Comparison of ENCODE assay signal across 8 cellular contexts in the genomic region with DNA sequence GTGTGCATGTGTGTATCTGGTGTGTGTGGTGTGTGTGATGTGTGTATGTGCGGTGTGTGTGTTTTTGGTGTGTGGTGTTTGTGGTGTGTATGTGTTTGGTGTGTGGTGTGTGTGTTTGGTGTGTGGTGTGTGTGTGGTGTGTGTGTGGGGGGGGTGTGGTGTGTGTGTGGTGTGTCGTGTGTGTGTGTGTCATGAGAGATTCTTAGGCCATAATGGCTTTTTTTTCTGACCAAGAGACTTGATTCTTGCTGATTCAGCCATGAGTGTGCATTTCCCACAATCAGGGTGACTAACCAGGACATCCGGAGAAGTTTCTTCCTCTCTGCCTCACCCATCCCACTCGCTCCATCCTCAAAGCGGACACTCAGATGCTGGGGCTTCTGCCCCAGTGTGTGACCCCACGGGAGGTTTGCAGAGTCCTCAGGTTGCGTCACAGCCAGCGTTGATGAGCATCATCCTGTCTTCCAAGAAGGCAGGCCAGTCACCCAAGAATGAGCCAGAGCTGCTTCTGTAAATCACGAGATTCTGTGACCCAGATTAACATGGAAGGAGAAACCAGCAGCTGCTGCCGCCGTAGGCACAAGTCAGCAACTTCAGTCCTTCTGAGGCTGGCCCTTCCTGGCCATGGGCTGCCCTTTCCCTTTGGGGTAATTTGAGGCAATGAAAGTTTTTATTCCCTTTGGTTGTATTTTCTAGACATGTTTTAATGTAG. TPM values are rescaled to one million over a fixed set of nuclear protein-coding genes. Genes with fewer than 3 reads are reported as not detected.
DNase-seq lines count a peak whose midpoint lies in the region; ATAC-seq and TF ChIP-seq lines count a peak whose summit lies in the region.

No MANE protein-coding gene starts in this region.

- TF ChIP-seq CTCF in AG09319 (IDR thresholded peaks at IDR 0.05; ENCODE audit: low read depth, low read length) (no peak; the same call in 1 of the 2 replicates), right atrium auricular region (IDR thresholded peaks at IDR 0.05) (no peak)

- H3K4me1 ChIP-seq in right atrium auricular region = peaks cover 0 to 8% of the 10 kb centered on the region in 2 donors

- H3K9me3 ChIP-seq in right atrium auricular region = no peaks in the 10 kb centered on the region

- H3K4me3 ChIP-seq in right atrium auricular region = peak overlapping the region in 1 of 2 donors; percentile 15

- DNase-seq in AG09319 (ENCODE audit: extremely low read depth, low read depth) (peak; percentile 90), MV-4-11 (lab: John Stamatoyannopoulos, UW) (peak; percentile 97), right atrium auricular region (ENCODE audit: low spot score) (peak; percentile 96), retina (peak; percentile 67), D341Med (ENCODE audit: low spot score) (no peak)

- H3K27me3 ChIP-seq in right atrium auricular region = no peaks in the 10 kb centered on the region

- ATAC-seq in HG03280 (IDR thresholded peaks at IDR 0.05; ENCODE audit: unreplicated experiment) (no peak), GM21723 (IDR thresholded peaks at IDR 0.05; ENCODE audit: unreplicated experiment) (no peak)

- peak overlapping the region; percentile 22 for H3K27ac ChIP-seq in angular gyrus (ENCODE audit: low read depth, low read length)
- H3K27ac ChIP-seq in right atrium auricular region = peak overlapping the region; percentile 66 to 71

- H3K36me3 ChIP-seq in right atrium auricular region = no peaks in the 10 kb centered on the region

RNA-seq across cellular contexts. Expression of a gene that starts 12.5 kb away (rescaled TPM):
- 100 to 1,000 TPM; 122 to 169 TPM for total RNA-seq in right atrium auricular region
